22 cellular contexts compared by ENCODE assay signal in genomic region chr17:21149626-21150025, GRCh38. TPM values are rescaled to one million over a fixed set of nuclear protein-coding genes. Genes with fewer than 3 reads are reported as not detected.
DNase-seq lines count a peak whose midpoint lies in the region; ATAC-seq and TF ChIP-seq lines count a peak whose summit lies in the region.
"Had no signal": no experiment of that assay in that cellular context is flagged by ENCODE, and none has a peak within 500 bp of the region (broad histone marks: within the 10 kb centered on the region; RNA-seq: fewer than 3 reads in every experiment).

No MANE protein-coding gene starts in this region.

- TF ChIP-seq CTCF in neutrophil (IDR thresholded peaks at IDR 0.05) (no peak), gastrocnemius medialis (IDR thresholded peaks at IDR 0.05 in 4 of 5, conservative IDR thresholded peaks at IDR 0.05 in 1 of 5) (no peak)

- DNase-seq in KBM-7: peak; percentile 14
- DNase-seq in NOMO-1 treated with DMSO at 0.1 percent for 48 hours (lab: John Stamatoyannopoulos, UW; ENCODE audit: unreplicated experiment): peak; percentile 74
- DNase-seq in SJCRH30: no peak
- no peak for DNase-seq in AG20443 (ENCODE audit: low spot score)
- DNase-seq in gastrocnemius medialis: no peak
- DNase-seq: C1 segment of cervical spinal cord; Calu3; CD8-positive, alpha-beta memory T cell; DMS153; Karpas-422; NCI-H1092 treated with DMSO at 0.1 percent for 48 hours; NCI-H1436 treated with DMSO at 0.1 percent for 48 hours; NCI-H2029; NCI-H226; NCI-H510A treated with DMSO at 0.1 percent for 48 hours; NCI-H748 treated with DMSO at 0.1 percent for 48 hours; T-cell had no signal

- in situ Hi-C loops in KBM-7 (cut with MboI; ENCODE audit: low pct_unique_long_range_greater_than_20kb, low sequenced_read_pairs) (loop anchor here (25.0 kb wide), 2 partner anchors 88 to 313 kb away; no protein-coding TSS in a partner anchor), gastrocnemius medialis (cut with MboI; ENCODE audit: low sequenced_read_pairs in 4 of 4) (loop anchor here in 1 of 4 donors (25.0 kb wide), 1 partner anchor 88 kb away; no protein-coding TSS in a partner anchor)

- H3K9me3 ChIP-seq in BLaER1 treated with 17β-estradiol and CSF1 and Interleukin-3, amounts not matched to agents 10 nM and 100 nM (replicated peaks in 1 of 11): peaks cover 77 to 98% (median 94%) of the 10 kb centered on the region in 11 experiments
- H3K9me3 ChIP-seq in neutrophil: no peaks in the 10 kb centered on the region
- H3K9me3 ChIP-seq in SJCRH30 (replicated peaks): peaks cover 7% of the 10 kb centered on the region; the same call in 1 of the 2 replicates
- H3K9me3 ChIP-seq in gastrocnemius medialis: no peaks in the 10 kb centered on the region

- 0 out of 22 replicates have a peak overlapping the region, but pooled peaks of 1 of the 11 experiments have one; percentile 9 for H3K9ac ChIP-seq in BLaER1 treated with 17β-estradiol and CSF1 and Interleukin-3, amounts not matched to agents 10 nM and 100 nM

- intact Hi-C loops in gastrocnemius medialis (cut with DNase I; ENCODE audit: low total_unique reads): no loop called here

- peak overlapping the region; percentile 26 to 70 (median 51) for H3K4me2 ChIP-seq in BLaER1 treated with 17β-estradiol and CSF1 and Interleukin-3, amounts not matched to agents 10 nM and 100 nM

- peak overlapping the region; percentile 2 to 73 (median 57); a peak in 18 of 22 replicates for H3K27ac ChIP-seq in BLaER1 treated with 17β-estradiol and CSF1 and Interleukin-3, amounts not matched to agents 10 nM and 100 nM
- H3K27ac ChIP-seq in neutrophil: peak overlapping the region; percentile 87
- H3K27ac ChIP-seq in SJCRH30: no peak overlapping the region
- no peak overlapping the region for H3K27ac ChIP-seq in gastrocnemius medialis
- H3K27ac ChIP-seq: SK-N-MC had no signal

- no peak for TF ChIP-seq POLR2A in gastrocnemius medialis (IDR thresholded peaks at IDR 0.05)

- no peaks in the 10 kb centered on the region for H3K27me3 ChIP-seq in BLaER1 treated with 17β-estradiol and CSF1 and Interleukin-3, amounts not matched to agents 10 nM and 100 nM
- H3K27me3 ChIP-seq in neutrophil (no peaks in the 10 kb centered on the region), SJCRH30 (no peaks in the 10 kb centered on the region), gastrocnemius medialis (no peaks in the 10 kb centered on the region)

- peak overlapping the region in 2 of 10 experiments; percentile 9 to 38; a peak in 4 of 20 replicates for H3K4me3 ChIP-seq in BLaER1 treated with 17β-estradiol and CSF1 and Interleukin-3, amounts not matched to agents 10 nM and 100 nM
- H3K4me3 ChIP-seq in neutrophil (ENCODE audit: low read depth in 1 of 2, low read length in 1 of 2): peak overlapping the region in 1 of 2 experiments; percentile 11
- H3K4me3 ChIP-seq in SJCRH30: no peak overlapping the region
- H3K4me3 ChIP-seq in gastrocnemius medialis: no peak overlapping the region
- H3K4me3 ChIP-seq: SK-N-MC had no signal

- peaks cover 12 to 59% (median 38%) of the 10 kb centered on the region in 11 experiments; a peak in 21 of 22 replicates for H3K36me3 ChIP-seq in BLaER1 treated with 17β-estradiol and CSF1 and Interleukin-3, amounts not matched to agents 10 nM and 100 nM
- H3K36me3 ChIP-seq in neutrophil (no peaks in the 10 kb centered on the region), SJCRH30 (0 out of 2 replicates have a peak, but pooled peaks cover 4% of the 10 kb centered on the region), gastrocnemius medialis (no peaks in the 10 kb centered on the region)

- peaks cover 16 to 65% (median 41%) of the 10 kb centered on the region in 10 experiments; a peak in 19 of 20 replicates for H3K4me1 ChIP-seq in BLaER1 treated with 17β-estradiol and CSF1 and Interleukin-3, amounts not matched to agents 10 nM and 100 nM
- H3K4me1 ChIP-seq in neutrophil (ENCODE audit: control insufficient read depth in 1 of 2, insufficient read depth in 1 of 2, low read depth in 1 of 2, low read length in 1 of 2) (peaks cover 92 to 99% of the 10 kb centered on the region in 2 experiments), SJCRH30 (no peaks in the 10 kb centered on the region), gastrocnemius medialis (peaks cover 15 to 21% of the 10 kb centered on the region in 2 donors)

- no peaks in the 10 kb centered on the region for H4K20me1 ChIP-seq in BLaER1 treated with 17β-estradiol and CSF1 and Interleukin-3, amounts not matched to agents 10 nM and 100 nM

- no peak for ATAC-seq in gastrocnemius medialis
- ATAC-seq: HCT116, Right ventricle myocardium inferior, T-cell had no signal

RNA-seq across cellular contexts. Expression of gene DHRS7B, which starts 22.9 kb away (rescaled TPM):
- 16.7 and 20.8 TPM in 2 replicates for total RNA-seq in SJCRH30 (2014; rRNA removed; shearing (Covaris generic))
- 10 to 100 TPM; 35.7 to 73.2 (median 43.2) TPM for total RNA-seq in gastrocnemius medialis

Comparison
In these comparisons a context has a peak if more than half of its experiments do, and no peak if none do; other contexts are left out.
1. H3K27ac ChIP-seq: peak in BLaER1 treated with 17β-estradiol and CSF1 and Interleukin-3, amounts not matched to agents 10 nM and 100 nM (11 of 11) and neutrophil (single experiment); none in SJCRH30 (single experiment) and gastrocnemius medialis (0 of 4).
2. DNase-seq: peak in KBM-7 (single experiment) and NOMO-1 treated with DMSO at 0.1 percent for 48 hours (single experiment); none in SJCRH30 (0 of 2), AG20443 (single experiment) and gastrocnemius medialis (0 of 2).